ENCODE assay signal across 1 cellular context in the genomic region with DNA sequence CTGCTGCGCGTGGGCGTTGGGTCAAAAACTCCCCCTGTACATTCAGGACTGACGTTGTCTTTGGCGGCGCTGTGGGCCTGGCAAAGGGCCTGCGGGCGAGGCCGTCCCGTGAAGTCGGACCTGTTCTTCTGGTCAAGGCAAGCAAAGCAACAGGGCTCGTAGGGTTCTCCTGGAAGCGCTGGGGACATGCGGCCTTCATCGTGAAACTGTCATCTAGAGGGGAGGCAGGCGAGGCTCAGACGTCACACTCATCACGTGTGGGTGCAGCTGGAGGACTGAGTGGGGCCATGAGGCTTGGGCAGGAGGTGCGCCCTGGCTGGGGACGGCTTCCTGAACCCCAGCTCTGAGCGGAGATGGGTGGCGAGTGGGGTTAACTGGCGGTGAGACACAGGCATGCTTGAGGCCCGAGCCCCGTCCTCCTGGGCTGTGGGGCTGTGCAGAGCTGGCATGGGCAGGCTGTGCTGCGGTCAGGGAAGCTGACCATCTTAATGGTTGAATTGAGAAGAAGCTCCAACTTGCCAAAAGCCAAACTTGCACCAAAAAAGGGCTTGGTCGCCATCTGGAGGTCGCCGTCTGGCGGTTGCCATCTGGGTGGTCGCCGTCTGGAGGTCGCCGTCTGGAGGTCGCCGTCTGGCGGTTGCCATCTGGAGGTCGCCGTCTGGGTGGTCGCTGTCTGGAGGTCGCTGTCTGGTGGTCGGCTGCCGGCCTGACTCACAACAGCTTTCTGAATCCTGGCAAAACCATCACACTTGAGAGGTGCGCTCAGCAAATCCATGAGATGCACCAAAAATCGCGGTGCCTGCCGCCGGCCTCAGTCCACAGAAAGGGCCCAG.
TF ChIP-seq lines count a peak whose summit lies in the region.

No MANE protein-coding gene starts in this region.

TF ChIP-seq in GM23338, 12 proteins besides CTCF, POLR2A, EP300 and RAD21 (continued from another document):
- TF ChIP-seq CREB1 (CRISPR knock-in tag; IDR thresholded peaks at IDR 0.05; ENCODE audit: low read depth): no peak
- TF ChIP-seq ZNF331 (CRISPR knock-in tag; IDR thresholded peaks at IDR 0.05; ENCODE audit: low read depth): no peak
- TF ChIP-seq, protein P1, sequence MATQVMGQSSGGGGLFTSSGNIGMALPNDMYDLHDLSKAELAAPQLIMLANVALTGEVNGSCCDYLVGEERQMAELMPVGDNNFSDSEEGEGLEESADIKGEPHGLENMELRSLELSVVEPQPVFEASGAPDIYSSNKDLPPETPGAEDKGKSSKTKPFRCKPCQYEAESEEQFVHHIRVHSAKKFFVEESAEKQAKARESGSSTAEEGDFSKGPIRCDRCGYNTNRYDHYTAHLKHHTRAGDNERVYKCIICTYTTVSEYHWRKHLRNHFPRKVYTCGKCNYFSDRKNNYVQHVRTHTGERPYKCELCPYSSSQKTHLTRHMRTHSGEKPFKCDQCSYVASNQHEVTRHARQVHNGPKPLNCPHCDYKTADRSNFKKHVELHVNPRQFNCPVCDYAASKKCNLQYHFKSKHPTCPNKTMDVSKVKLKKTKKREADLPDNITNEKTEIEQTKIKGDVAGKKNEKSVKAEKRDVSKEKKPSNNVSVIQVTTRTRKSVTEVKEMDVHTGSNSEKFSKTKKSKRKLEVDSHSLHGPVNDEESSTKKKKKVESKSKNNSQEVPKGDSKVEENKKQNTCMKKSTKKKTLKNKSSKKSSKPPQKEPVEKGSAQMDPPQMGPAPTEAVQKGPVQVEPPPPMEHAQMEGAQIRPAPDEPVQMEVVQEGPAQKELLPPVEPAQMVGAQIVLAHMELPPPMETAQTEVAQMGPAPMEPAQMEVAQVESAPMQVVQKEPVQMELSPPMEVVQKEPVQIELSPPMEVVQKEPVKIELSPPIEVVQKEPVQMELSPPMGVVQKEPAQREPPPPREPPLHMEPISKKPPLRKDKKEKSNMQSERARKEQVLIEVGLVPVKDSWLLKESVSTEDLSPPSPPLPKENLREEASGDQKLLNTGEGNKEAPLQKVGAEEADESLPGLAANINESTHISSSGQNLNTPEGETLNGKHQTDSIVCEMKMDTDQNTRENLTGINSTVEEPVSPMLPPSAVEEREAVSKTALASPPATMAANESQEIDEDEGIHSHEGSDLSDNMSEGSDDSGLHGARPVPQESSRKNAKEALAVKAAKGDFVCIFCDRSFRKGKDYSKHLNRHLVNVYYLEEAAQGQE (IDR thresholded peaks at IDR 0.05; ENCODE audit: unreplicated experiment): no peak
- no peak for TF ChIP-seq JUNB (IDR thresholded peaks at IDR 0.05; ENCODE audit: unreplicated experiment)
- TF ChIP-seq ZNF114 (CRISPR knock-in tag; IDR thresholded peaks at IDR 0.05): no peak
- no peak for TF ChIP-seq EZH2 (IDR thresholded peaks at IDR 0.05; ENCODE audit: low read depth, unreplicated experiment)
- TF ChIP-seq, protein P2, sequence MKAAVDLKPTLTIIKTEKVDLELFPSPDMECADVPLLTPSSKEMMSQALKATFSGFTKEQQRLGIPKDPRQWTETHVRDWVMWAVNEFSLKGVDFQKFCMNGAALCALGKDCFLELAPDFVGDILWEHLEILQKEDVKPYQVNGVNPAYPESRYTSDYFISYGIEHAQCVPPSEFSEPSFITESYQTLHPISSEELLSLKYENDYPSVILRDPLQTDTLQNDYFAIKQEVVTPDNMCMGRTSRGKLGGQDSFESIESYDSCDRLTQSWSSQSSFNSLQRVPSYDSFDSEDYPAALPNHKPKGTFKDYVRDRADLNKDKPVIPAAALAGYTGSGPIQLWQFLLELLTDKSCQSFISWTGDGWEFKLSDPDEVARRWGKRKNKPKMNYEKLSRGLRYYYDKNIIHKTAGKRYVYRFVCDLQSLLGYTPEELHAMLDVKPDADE (IDR thresholded peaks at IDR 0.05): no peak
- no peak for TF ChIP-seq NANOG (IDR thresholded peaks at IDR 0.05; ENCODE audit: borderline replicate concordance)
- no peak for TF ChIP-seq STAT1 (IDR thresholded peaks at IDR 0.05; ENCODE audit: unreplicated experiment)
- TF ChIP-seq, protein P3, sequence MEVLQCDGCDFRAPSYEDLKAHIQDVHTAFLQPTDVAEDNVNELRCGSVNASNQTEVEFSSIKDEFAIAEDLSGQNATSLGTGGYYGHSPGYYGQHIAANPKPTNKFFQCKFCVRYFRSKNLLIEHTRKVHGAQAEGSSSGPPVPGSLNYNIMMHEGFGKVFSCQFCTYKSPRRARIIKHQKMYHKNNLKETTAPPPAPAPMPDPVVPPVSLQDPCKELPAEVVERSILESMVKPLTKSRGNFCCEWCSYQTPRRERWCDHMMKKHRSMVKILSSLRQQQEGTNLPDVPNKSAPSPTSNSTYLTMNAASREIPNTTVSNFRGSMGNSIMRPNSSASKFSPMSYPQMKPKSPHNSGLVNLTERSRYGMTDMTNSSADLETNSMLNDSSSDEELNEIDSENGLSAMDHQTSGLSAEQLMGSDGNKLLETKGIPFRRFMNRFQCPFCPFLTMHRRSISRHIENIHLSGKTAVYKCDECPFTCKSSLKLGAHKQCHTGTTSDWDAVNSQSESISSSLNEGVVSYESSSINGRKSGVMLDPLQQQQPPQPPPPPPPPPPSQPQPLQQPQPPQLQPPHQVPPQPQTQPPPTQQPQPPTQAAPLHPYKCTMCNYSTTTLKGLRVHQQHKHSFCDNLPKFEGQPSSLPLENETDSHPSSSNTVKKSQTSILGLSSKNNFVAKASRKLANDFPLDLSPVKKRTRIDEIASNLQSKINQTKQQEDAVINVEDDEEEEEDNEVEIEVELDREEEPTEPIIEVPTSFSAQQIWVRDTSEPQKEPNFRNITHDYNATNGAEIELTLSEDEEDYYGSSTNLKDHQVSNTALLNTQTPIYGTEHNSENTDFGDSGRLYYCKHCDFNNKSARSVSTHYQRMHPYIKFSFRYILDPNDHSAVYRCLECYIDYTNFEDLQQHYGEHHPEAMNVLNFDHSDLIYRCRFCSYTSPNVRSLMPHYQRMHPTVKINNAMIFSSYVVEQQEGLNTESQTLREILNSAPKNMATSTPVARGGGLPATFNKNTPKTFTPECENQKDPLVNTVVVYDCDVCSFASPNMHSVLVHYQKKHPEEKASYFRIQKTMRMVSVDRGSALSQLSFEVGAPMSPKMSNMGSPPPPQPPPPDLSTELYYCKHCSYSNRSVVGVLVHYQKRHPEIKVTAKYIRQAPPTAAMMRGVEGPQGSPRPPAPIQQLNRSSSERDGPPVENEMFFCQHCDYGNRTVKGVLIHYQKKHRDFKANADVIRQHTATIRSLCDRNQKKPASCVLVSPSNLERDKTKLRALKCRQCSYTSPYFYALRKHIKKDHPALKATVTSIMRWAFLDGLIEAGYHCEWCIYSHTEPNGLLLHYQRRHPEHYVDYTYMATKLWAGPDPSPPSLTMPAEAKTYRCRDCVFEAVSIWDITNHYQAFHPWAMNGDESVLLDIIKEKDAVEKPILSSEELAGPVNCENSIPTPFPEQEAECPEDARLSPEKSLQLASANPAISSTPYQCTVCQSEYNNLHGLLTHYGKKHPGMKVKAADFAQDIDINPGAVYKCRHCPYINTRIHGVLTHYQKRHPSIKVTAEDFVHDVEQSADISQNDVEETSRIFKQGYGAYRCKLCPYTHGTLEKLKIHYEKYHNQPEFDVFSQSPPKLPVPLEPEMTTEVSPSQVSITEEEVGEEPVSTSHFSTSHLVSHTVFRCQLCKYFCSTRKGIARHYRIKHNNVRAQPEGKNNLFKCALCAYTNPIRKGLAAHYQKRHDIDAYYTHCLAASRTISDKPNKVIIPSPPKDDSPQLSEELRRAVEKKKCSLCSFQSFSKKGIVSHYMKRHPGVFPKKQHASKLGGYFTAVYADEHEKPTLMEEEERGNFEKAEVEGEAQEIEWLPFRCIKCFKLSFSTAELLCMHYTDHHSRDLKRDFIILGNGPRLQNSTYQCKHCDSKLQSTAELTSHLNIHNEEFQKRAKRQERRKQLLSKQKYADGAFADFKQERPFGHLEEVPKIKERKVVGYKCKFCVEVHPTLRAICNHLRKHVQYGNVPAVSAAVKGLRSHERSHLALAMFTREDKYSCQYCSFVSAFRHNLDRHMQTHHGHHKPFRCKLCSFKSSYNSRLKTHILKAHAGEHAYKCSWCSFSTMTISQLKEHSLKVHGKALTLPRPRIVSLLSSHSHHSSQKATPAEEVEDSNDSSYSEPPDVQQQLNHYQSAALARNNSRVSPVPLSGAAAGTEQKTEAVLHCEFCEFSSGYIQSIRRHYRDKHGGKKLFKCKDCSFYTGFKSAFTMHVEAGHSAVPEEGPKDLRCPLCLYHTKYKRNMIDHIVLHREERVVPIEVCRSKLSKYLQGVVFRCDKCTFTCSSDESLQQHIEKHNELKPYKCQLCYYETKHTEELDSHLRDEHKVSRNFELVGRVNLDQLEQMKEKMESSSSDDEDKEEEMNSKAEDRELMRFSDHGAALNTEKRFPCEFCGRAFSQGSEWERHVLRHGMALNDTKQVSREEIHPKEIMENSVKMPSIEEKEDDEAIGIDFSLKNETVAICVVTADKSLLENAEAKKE (CRISPR knock-in tag; IDR thresholded peaks at IDR 0.05): no peak
TF ChIP-seq in GM23338: peak in this region for 0.
